In the genomic region with DNA sequence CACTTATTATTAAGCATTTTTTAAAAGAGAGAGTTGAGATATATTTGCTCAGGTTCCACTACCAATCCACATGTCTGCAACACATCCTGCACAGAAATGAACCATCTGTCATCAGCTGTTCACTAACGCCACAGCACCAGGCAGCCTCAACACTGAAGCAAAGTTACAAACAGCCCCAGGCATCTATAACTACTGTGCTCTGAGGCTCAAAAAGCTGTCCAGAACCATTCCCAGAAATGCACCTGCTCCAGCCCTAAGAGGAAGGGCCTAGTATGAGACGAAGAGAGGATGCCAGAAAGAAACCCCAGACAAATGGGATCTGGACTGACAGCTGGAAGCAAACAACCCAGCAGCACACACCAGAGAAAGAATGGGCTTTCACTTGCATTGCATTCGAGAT, we compare ENCODE assay signal across 14 cellular contexts.
DNase-seq lines count a peak whose midpoint lies in the region; ATAC-seq lines count a peak whose summit lies in the region.
"Had no signal": no experiment of that assay in that cellular context is flagged by ENCODE, and none has a peak within 500 bp of the region (broad histone marks: within the 10 kb centered on the region; RNA-seq: fewer than 3 reads in every experiment).

No MANE protein-coding gene starts in this region.

- H3K27me3 Mint-ChIP-seq in activated CD4-positive, alpha-beta T cell treated with anti-CD3 and anti-CD28 coated beads for 36 hours = no peaks in the 10 kb centered on the region
- H3K27me3 Mint-ChIP-seq in central memory CD8-positive, alpha-beta T cell = no peaks in the 10 kb centered on the region
- H3K27me3 Mint-ChIP-seq in activated CD8-positive, alpha-beta T cell treated with anti-CD3 and anti-CD28 coated beads, Interleukin-2, amount 10 ng/mL, durations not matched to agents 7 days and 5 days (ENCODE audit: low read depth) = no peaks in the 10 kb centered on the region

- DNase-seq in activated CD4-positive, alpha-beta T cell treated with anti-CD3 and anti-CD28 coated beads for 36 hours = no peak
- no peak for DNase-seq in activated CD4-positive, alpha-beta T cell treated with anti-CD3 and anti-CD28 coated beads, Interleukin-2, amount 50 U/mL, for 4 hours
- peak; percentile 13 for DNase-seq in NCI-H1694 (lab: John Stamatoyannopoulos, UW)
- DNase-seq in central memory CD8-positive, alpha-beta T cell (ENCODE audit: low spot score in 2 of 2) = no peak
- DNase-seq in pons (ENCODE audit: low spot score) = peak; percentile 72
- no peak for DNase-seq in activated CD8-positive, alpha-beta T cell treated with anti-CD3 and anti-CD28 coated beads, Interleukin-2, amount 10 ng/mL, durations not matched to agents 7 days and 5 days
- DNase-seq in HuH-7 (ENCODE audit: low spot score) = no peak
- DNase-seq in activated effector memory CD4-positive, alpha-beta T cell treated with anti-CD3 and anti-CD28 coated beads, Interleukin-2, amount 50 U/mL, for 16 hours = no peak
- DNase-seq: ACHN; activated CD4-positive, CD25-positive, alpha-beta regulatory T cell; activated CD8-positive, alpha-beta memory T cell treated with anti-CD3 and anti-CD28 coated beads, Interleukin-2, amount 50 U/mL, for 48 hours; amygdala; dermis blood vessel endothelial cell; NCI-H2029 had no signal

- CTCF ChIA-PET in activated CD4-positive, alpha-beta T cell treated with anti-CD3 and anti-CD28 coated beads for 36 hours (lab: Charles Lee) = interaction anchor here (1.4 to 2.5 kb wide), 2 partner anchors 11 to 206 kb away, joined by 4 to 7 read pairs; no protein-coding TSS in a partner anchor
- CTCF ChIA-PET in activated CD8-positive, alpha-beta T cell treated with anti-CD3 and anti-CD28 coated beads, Interleukin-2, amount 10 ng/mL, durations not matched to agents 7 days and 5 days (lab: Charles Lee) = interaction anchor here (1.4 kb wide), 2 partner anchors 15 to 64 kb away, joined by 4 read pairs; no protein-coding TSS in a partner anchor

- H3K36me3 Mint-ChIP-seq in activated CD4-positive, alpha-beta T cell treated with anti-CD3 and anti-CD28 coated beads for 36 hours (ENCODE audit: low read depth) = peaks cover 14% of the 10 kb centered on the region
- H3K36me3 Mint-ChIP-seq in central memory CD8-positive, alpha-beta T cell (ENCODE audit: insufficient read depth) = no peaks in the 10 kb centered on the region
- H3K36me3 Mint-ChIP-seq in activated CD8-positive, alpha-beta T cell treated with anti-CD3 and anti-CD28 coated beads, Interleukin-2, amount 10 ng/mL, durations not matched to agents 7 days and 5 days (ENCODE audit: low read depth) = peaks cover 3% of the 10 kb centered on the region

- H3K9me3 Mint-ChIP-seq in activated CD4-positive, alpha-beta T cell treated with anti-CD3 and anti-CD28 coated beads for 36 hours (ENCODE audit: low read depth) = no peaks in the 10 kb centered on the region
- H3K9me3 Mint-ChIP-seq in central memory CD8-positive, alpha-beta T cell = no peaks in the 10 kb centered on the region
- H3K9me3 Mint-ChIP-seq in activated CD8-positive, alpha-beta T cell treated with anti-CD3 and anti-CD28 coated beads, Interleukin-2, amount 10 ng/mL, durations not matched to agents 7 days and 5 days (ENCODE audit: insufficient read depth) = peaks cover 5% of the 10 kb centered on the region

- POLR2A ChIA-PET in activated CD4-positive, alpha-beta T cell treated with anti-CD3 and anti-CD28 coated beads for 36 hours (lab: Charles Lee) = interaction anchor here (0.6 kb wide), 1 partner anchor 46 kb away, joined by 3 read pairs; no protein-coding TSS in a partner anchor
- POLR2A ChIA-PET in activated CD8-positive, alpha-beta T cell treated with anti-CD3 and anti-CD28 coated beads, Interleukin-2, amount 10 ng/mL, durations not matched to agents 7 days and 5 days (lab: Charles Lee) = interaction anchor here (0.7 kb wide), 2 partner anchors 22 to 184 kb away, joined by 3 to 4 read pairs; no protein-coding TSS in a partner anchor

- ATAC-seq in activated CD4-positive, alpha-beta T cell treated with anti-CD3 and anti-CD28 coated beads for 36 hours = no peak
- ATAC-seq in central memory CD8-positive, alpha-beta T cell (replicated peaks; ENCODE audit: extremely low read depth, poor library complexity, severe bottlenecking) = no peak
- no peak for ATAC-seq in activated CD8-positive, alpha-beta T cell treated with anti-CD3 and anti-CD28 coated beads, Interleukin-2, amount 10 ng/mL, durations not matched to agents 7 days and 5 days

- peaks cover 50% of the 10 kb centered on the region for H3K4me1 Mint-ChIP-seq in activated CD4-positive, alpha-beta T cell treated with anti-CD3 and anti-CD28 coated beads for 36 hours
- H3K4me1 Mint-ChIP-seq in central memory CD8-positive, alpha-beta T cell = peaks cover 33% of the 10 kb centered on the region
- peaks cover 23% of the 10 kb centered on the region for H3K4me1 Mint-ChIP-seq in activated CD8-positive, alpha-beta T cell treated with anti-CD3 and anti-CD28 coated beads, Interleukin-2, amount 10 ng/mL, durations not matched to agents 7 days and 5 days (ENCODE audit: low read depth)

- intact Hi-C loops in activated CD4-positive, alpha-beta T cell treated with anti-CD3 and anti-CD28 coated beads for 36 hours (cut with DNase I, micrococcal nuclease) = loop anchor here in 1 of 2 experiments (2.0 kb wide), 1 partner anchor 53 kb away; no protein-coding TSS in a partner anchor

- peak overlapping the region; percentile 67 for H3K27ac Mint-ChIP-seq in activated CD4-positive, alpha-beta T cell treated with anti-CD3 and anti-CD28 coated beads for 36 hours
- peak overlapping the region; percentile 20 for H3K27ac Mint-ChIP-seq in central memory CD8-positive, alpha-beta T cell (ENCODE audit: low read depth)
- no peak overlapping the region for H3K27ac Mint-ChIP-seq in activated CD8-positive, alpha-beta T cell treated with anti-CD3 and anti-CD28 coated beads, Interleukin-2, amount 10 ng/mL, durations not matched to agents 7 days and 5 days

- H3K4me3 Mint-ChIP-seq in activated CD4-positive, alpha-beta T cell treated with anti-CD3 and anti-CD28 coated beads for 36 hours = no peak overlapping the region
- no peak overlapping the region for H3K4me3 Mint-ChIP-seq in central memory CD8-positive, alpha-beta T cell
- no peak overlapping the region for H3K4me3 Mint-ChIP-seq in activated CD8-positive, alpha-beta T cell treated with anti-CD3 and anti-CD28 coated beads, Interleukin-2, amount 10 ng/mL, durations not matched to agents 7 days and 5 days

Comparison
In these comparisons a context has a peak if more than half of its experiments do, and no peak if none do; other contexts are left out.
1. DNase-seq: peak in NCI-H1694 (single experiment) and pons (single experiment); none in activated CD4-positive, alpha-beta T cell treated with anti-CD3 and anti-CD28 coated beads for 36 hours (single experiment), activated CD4-positive, alpha-beta T cell treated with anti-CD3 and anti-CD28 coated beads, Interleukin-2, amount 50 U/mL, for 4 hours (0 of 2), central memory CD8-positive, alpha-beta T cell (0 of 2), activated CD8-positive, alpha-beta T cell treated with anti-CD3 and anti-CD28 coated beads, Interleukin-2, amount 10 ng/mL, durations not matched to agents 7 days and 5 days (single experiment), HuH-7 (single experiment) and activated effector memory CD4-positive, alpha-beta T cell treated with anti-CD3 and anti-CD28 coated beads, Interleukin-2, amount 50 U/mL, for 16 hours (single experiment).